8 cellular contexts compared by ENCODE assay signal in the genomic region with DNA sequence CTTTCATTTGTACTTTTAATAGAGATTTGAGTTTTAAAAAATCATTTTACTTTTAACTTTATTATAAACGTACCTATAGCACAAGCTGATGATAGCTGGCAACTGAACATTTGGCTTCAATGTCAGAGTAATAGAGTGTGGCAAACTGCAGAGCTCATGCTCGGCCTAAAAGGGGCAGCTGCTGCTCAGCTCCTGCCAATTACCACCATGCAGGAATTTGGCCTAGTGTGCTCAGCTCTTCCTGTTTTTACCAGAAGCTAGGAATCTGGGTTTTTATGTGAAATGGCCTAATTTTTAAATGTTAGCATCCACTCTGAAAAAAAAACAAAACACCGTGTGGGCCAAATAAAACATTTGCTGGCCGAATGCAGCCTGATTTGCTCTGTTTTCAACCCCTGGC. TPM values are rescaled to one million over a fixed set of nuclear protein-coding genes. Genes with fewer than 3 reads are reported as not detected.
DNase-seq lines count a peak whose midpoint lies in the region; ATAC-seq and TF ChIP-seq lines count a peak whose summit lies in the region.

No MANE protein-coding gene starts in this region.

- ATAC-seq in HG02678 (IDR thresholded peaks at IDR 0.05; ENCODE audit: unreplicated experiment) (no peak), HG03354 (IDR thresholded peaks at IDR 0.05; ENCODE audit: poor library complexity, severe bottlenecking, unreplicated experiment) (no peak)

- peaks cover 8% of the 10 kb centered on the region for H3K4me1 ChIP-seq in prostate gland (replicated peaks)

- no peaks in the 10 kb centered on the region for H3K9me3 ChIP-seq in prostate gland

- no peaks in the 10 kb centered on the region for H3K27me3 ChIP-seq in prostate gland (replicated peaks; ENCODE audit: insufficient read depth)

- no peak overlapping the region for H3K4me3 ChIP-seq in prostate gland

- 7% methylated on average over 4 of the region's 4 CpGs for WGBS in prostate gland

- no peak for TF ChIP-seq POLR2A in prostate gland (IDR thresholded peaks at IDR 0.05)

- TF ChIP-seq CTCF in prostate gland (IDR thresholded peaks at IDR 0.05) = no peak

- intact Hi-C loops in prostate gland (cut with DNase I) = no loop called here

- DNase-seq in DMS 273 (lab: John Stamatoyannopoulos, UW; ENCODE audit: unreplicated experiment) = peak; percentile 84
- no peak for DNase-seq in DMS 273 treated with DMSO at 0.1 percent for 48 hours (lab: John Stamatoyannopoulos, UW)
- peak; percentile 31 for DNase-seq in RPMI7951 (ENCODE audit: low read depth)
- DNase-seq in epidermal melanocyte (ENCODE audit: insufficient read length, low spot score) = peak; percentile 48
- no peak for DNase-seq in prostate gland (ENCODE audit: low spot score)
- DNase-seq in stimulated activated naive CD4-positive, alpha-beta T cell treated with Interleukin-2 at 50 U/mL for 16 hours (lab: John Stamatoyannopoulos, UW) = no peak

- H3K27ac ChIP-seq in prostate gland = peak overlapping the region; percentile 81 to 84

- H3K36me3 ChIP-seq in prostate gland = no peaks in the 10 kb centered on the region

RNA-seq across cellular contexts. Expression of a gene that starts 1.8 kb away (rescaled TPM):
- total RNA-seq in RPMI7951 (2014; rRNA removed; shearing (Covaris generic)) = 17.9 and 20.5 TPM in 2 replicates
- total RNA-seq in prostate gland = 10 to 100 TPM; 60.8 to 91.3 TPM

RNA-seq across cellular contexts. Expression of a gene that starts 2.0 kb away (rescaled TPM):
- total RNA-seq in RPMI7951 (2014; rRNA removed; shearing (Covaris generic)) = 26.4 and 37.5 TPM in 2 replicates
- total RNA-seq in prostate gland = 10 to 100 TPM; 20.6 to 34.0 TPM

RNA-seq across cellular contexts. Expression of a gene that starts 13.3 kb away (rescaled TPM):
- 0.20 TPM in 1 of 2 replicates, not detected in the other for total RNA-seq in RPMI7951 (2014; rRNA removed; shearing (Covaris generic))
- 10 to 100 TPM in 1 of 2 donors, 1 to 10 TPM in 1; 6.2 to 13.7 TPM for total RNA-seq in prostate gland

Comparison
In these comparisons a context has a peak if more than half of its experiments do, and no peak if none do; other contexts are left out.
1. DNase-seq: peak in DMS 273 (single experiment), RPMI7951 (single experiment) and epidermal melanocyte (single experiment); none in DMS 273 treated with DMSO at 0.1 percent for 48 hours (single experiment), prostate gland (single experiment) and stimulated activated naive CD4-positive, alpha-beta T cell treated with Interleukin-2 at 50 U/mL for 16 hours (single experiment).